9 cellular contexts compared by ENCODE assay signal in the genomic region with DNA sequence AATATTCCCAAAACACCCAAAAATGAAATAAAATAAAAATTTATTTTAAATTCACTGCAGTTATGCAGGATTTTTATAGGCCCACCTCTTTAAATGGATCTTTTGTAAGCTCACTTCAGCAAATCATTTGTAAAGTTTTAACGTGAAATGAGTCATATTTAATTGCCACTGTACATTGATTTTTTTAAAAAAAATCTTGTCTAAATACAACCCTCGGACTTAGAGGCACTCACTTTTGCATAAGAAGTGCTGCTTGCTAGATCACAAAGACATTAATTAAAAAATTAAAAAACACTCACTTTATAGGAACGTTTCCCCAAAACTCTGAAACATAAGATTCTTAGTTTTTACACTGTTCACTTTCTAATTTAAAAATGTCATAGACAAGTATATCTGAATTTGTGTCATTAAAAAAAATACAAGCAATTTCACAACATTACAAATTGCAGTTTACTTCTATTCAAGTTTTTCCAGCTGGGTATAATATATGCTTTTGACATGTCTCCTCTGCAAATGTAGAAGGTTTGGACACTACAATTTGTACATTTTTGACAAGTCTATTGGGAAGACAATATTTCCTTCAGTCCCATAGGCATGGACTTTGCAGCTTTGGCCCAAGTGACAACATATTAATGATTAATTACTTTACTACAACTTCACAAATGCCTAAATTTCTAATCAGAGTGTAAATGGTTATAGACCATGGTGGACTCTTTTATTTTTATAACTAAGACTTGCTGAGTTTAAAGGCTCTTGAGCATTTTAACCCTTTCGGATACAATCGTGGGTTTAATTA.
"Had no signal": no experiment of that assay in that cellular context is flagged by ENCODE, and none has a peak within 500 bp of the region (broad histone marks: within the 10 kb centered on the region; RNA-seq: fewer than 3 reads in every experiment).

No MANE protein-coding gene starts in this region.

- H3K4me3 ChIP-seq: GM23338, K562 had no signal

- FAIRE-seq: H1, H54, K562 had no signal

- H3K4me2 ChIP-seq: GM23338 had no signal

- H3K27ac ChIP-seq: HL-60 had no signal

- DNase-seq: H9, HCEC 1CT, IMR-90, KG1 had no signal

- ATAC-seq: GM23338, K562 had no signal

- H2AFZ ChIP-seq: GM23338 had no signal
